21 cellular contexts compared by ENCODE assay signal in genomic region chr20:7660165-7660564, GRCh38.
DNase-seq lines count a peak whose midpoint lies in the region; ATAC-seq, FAIRE-seq and TF ChIP-seq lines count a peak whose summit lies in the region.
"Had no signal": no experiment of that assay in that cellular context is flagged by ENCODE, and none has a peak within 500 bp of the region (broad histone marks: within the 10 kb centered on the region; RNA-seq: fewer than 3 reads in every experiment).

No MANE protein-coding gene starts in this region.

- H3K27ac Mint-ChIP-seq in immature natural killer cell, result no peak overlapping the region
- H3K27ac Mint-ChIP-seq: B cell; CD4-positive, alpha-beta T cell; CD8-positive, alpha-beta T cell had no signal

- H2AFZ ChIP-seq in HepG2 (ENCODE audit: low read length) (no peak overlapping the region), K562 (ENCODE audit: low read depth, low read length) (no peak overlapping the region)

- H3K27me3 ChIP-seq in HepG2 (ENCODE audit: control insufficient read depth in 1 of 2, insufficient read depth in 2 of 2, low read length in 2 of 2) (no peaks in the 10 kb centered on the region), right lobe of liver (no peaks in the 10 kb centered on the region), K562 (ENCODE audit: control insufficient read depth in 2 of 2, insufficient read depth in 2 of 2, low read length in 2 of 2) (no peaks in the 10 kb centered on the region)
- H3K27me3 ChIP-seq: BLaER1 treated with 17β-estradiol and CSF1 and Interleukin-3, amounts not matched to agents 10 nM and 100 nM had no signal

- H3K9me3 ChIP-seq in HepG2 (ENCODE audit: low read length) (no peaks in the 10 kb centered on the region), right lobe of liver (no peaks in the 10 kb centered on the region), K562 (replicated peaks; ENCODE audit: control insufficient read depth, insufficient read depth, low read depth, low read length) (no peaks in the 10 kb centered on the region)
- H3K9me3 ChIP-seq: A549; BLaER1 treated with 17β-estradiol and CSF1 and Interleukin-3, amounts not matched to agents 10 nM and 100 nM; Caco-2 had no signal

- no peak for TF ChIP-seq CTCF in HepG2 (CRISPR knock-in tag; IDR thresholded peaks at IDR 0.05)
- no peak for TF ChIP-seq CTCF in right lobe of liver (IDR thresholded peaks at IDR 0.05)
- TF ChIP-seq CTCF in K562 (IDR thresholded peaks at IDR 0.05 in 2 of 3, conservative IDR thresholded peaks at IDR 0.05 in 1 of 3; ENCODE audit: insufficient read depth in 2 of 3, low read depth in 1 of 3, low read length in 3 of 3), result no peak

- no peak overlapping the region for H3K27ac ChIP-seq in HepG2 (ENCODE audit: extremely low read length, insufficient read depth, low read length)
- no peak overlapping the region for H3K27ac ChIP-seq in right lobe of liver
- H3K27ac ChIP-seq in K562 (ENCODE audit: extremely low read depth, low read depth, low read length), result no peak overlapping the region
- H3K27ac ChIP-seq: 22Rv1; A549; BLaER1 treated with 17β-estradiol and CSF1 and Interleukin-3, amounts not matched to agents 10 nM and 100 nM; C4-2B had no signal

- H3K4me1 Mint-ChIP-seq in immature natural killer cell, result no peaks in the 10 kb centered on the region
- H3K4me1 Mint-ChIP-seq: B cell had no signal

- H3K4me1 ChIP-seq in HepG2 (ENCODE audit: insufficient read depth, low read length) (no peaks in the 10 kb centered on the region), right lobe of liver (no peaks in the 10 kb centered on the region), K562 (replicated peaks in 1 of 2; ENCODE audit: control insufficient read depth in 2 of 2, insufficient read depth in 2 of 2, low read length in 2 of 2) (no peaks in the 10 kb centered on the region)
- H3K4me1 ChIP-seq: A549; BLaER1 treated with 17β-estradiol and CSF1 and Interleukin-3, amounts not matched to agents 10 nM and 100 nM; Caco-2 had no signal

- no peak for DNase-seq in HepG2 (ENCODE audit: low spot score)
- no peak for DNase-seq in right lobe of liver
- no peak for DNase-seq in K562 (ENCODE audit: extremely low read depth in 1 of 4, low spot score in 3 of 4)
- no peak for DNase-seq in GOT3 (lab: John Stamatoyannopoulos, UW)
- no peak for DNase-seq in immature natural killer cell
- DNase-seq: AML-193; Caco-2; Calu3; CD4-positive, alpha-beta T cell; CD8-positive, alpha-beta T cell; DMS79 treated with DMSO at 0.1 percent for 48 hours; GF-D8 had no signal

- H3K9me3 Mint-ChIP-seq in immature natural killer cell, result peaks cover 0 to 15% (median 3%) of the 10 kb centered on the region in 6 donors
- H3K9me3 Mint-ChIP-seq: CD8-positive, alpha-beta T cell had no signal

- no peaks in the 10 kb centered on the region for H3K36me3 Mint-ChIP-seq in immature natural killer cell
- H3K36me3 Mint-ChIP-seq: CD8-positive, alpha-beta T cell had no signal

- in situ Hi-C loops in HepG2 (cut with HindIII; ENCODE audit: extremely low pct_ligation_motif_present, low pct_unique_long_range_greater_than_20kb), result no loop called here
- in situ Hi-C loops in K562 (cut with MboI), result no loop called here

- TF ChIP-seq POLR2A in HepG2 (IDR thresholded peaks at IDR 0.05; ENCODE audit: insufficient read depth in 1 of 2, low read depth in 2 of 2, low read length in 2 of 2) (no peak), right lobe of liver (IDR thresholded peaks at IDR 0.05) (no peak), K562 (conservative IDR thresholded peaks at IDR 0.05) (no peak)

- BruUV-seq in HepG2 (replicated peaks; lab: Mats Ljungman, UMichigan), result no TSS peak
- no TSS peak for BruUV-seq in K562 (replicated peaks; lab: Mats Ljungman, UMichigan)

- CTCF ChIA-PET in HepG2 (lab: Yijun Ruan, JAX; ENCODE audit: low intra/inter-chr PET ratio, low total read pairs) (no interaction called here), K562 (lab: Yijun Ruan, JAX; ENCODE audit: low intra/inter-chr PET ratio) (interaction anchor here (0.6 kb wide), 1 partner anchor 34 kb away, joined by 5 read pairs; no protein-coding TSS in a partner anchor)

- peaks cover 0 to 2% (median 0%) of the 10 kb centered on the region in 3 donors for H3K27me3 Mint-ChIP-seq in immature natural killer cell (ENCODE audit: low read depth in 3 of 3)
- H3K27me3 Mint-ChIP-seq: B cell; CD4-positive, alpha-beta T cell had no signal

- ATAC-seq in HepG2, result no peak
- no peak for ATAC-seq in right lobe of liver
- no peak for ATAC-seq in K562
- ATAC-seq: A549; CD8-positive, alpha-beta T cell had no signal

- intact Hi-C loops in HepG2 (cut with micrococcal nuclease; ENCODE audit: unreplicated experiment), result no loop called here
- intact Hi-C loops in right lobe of liver (cut with DNase I), result no loop called here
- intact Hi-C loops in K562 (cut with micrococcal nuclease), result no loop called here

- H3K9ac ChIP-seq in HepG2 (ENCODE audit: insufficient read depth, low read depth, low read length), result no peak overlapping the region
- no peak overlapping the region for H3K9ac ChIP-seq in K562 (ENCODE audit: insufficient read depth in 1 of 2, low read depth in 2 of 2, low read length in 2 of 2)
- H3K9ac ChIP-seq: BLaER1 treated with 17β-estradiol and CSF1 and Interleukin-3, amounts not matched to agents 10 nM and 100 nM had no signal

- no peak overlapping the region for H3K4me3 ChIP-seq in HepG2 (replicated peaks in 1 of 3; ENCODE audit: insufficient read depth in 1 of 3, low read depth in 2 of 3, low read length in 3 of 3)
- H3K4me3 ChIP-seq in right lobe of liver, result no peak overlapping the region
- H3K4me3 ChIP-seq in K562, result no peak overlapping the region
- H3K4me3 ChIP-seq: A549; BLaER1 treated with 17β-estradiol and CSF1 and Interleukin-3, amounts not matched to agents 10 nM and 100 nM had no signal

- H3K36me3 ChIP-seq in HepG2 (replicated peaks in 1 of 2; ENCODE audit: control insufficient read depth in 1 of 2, insufficient read depth in 2 of 2, low read length in 2 of 2) (no peaks in the 10 kb centered on the region), right lobe of liver (no peaks in the 10 kb centered on the region), K562 (ENCODE audit: control insufficient read depth, insufficient read depth, low read length) (no peaks in the 10 kb centered on the region)
- H3K36me3 ChIP-seq: BLaER1 treated with 17β-estradiol and CSF1 and Interleukin-3, amounts not matched to agents 10 nM and 100 nM had no signal

- WGBS in HepG2 (ENCODE audit: low lambda C conversion rate), result 22% methylated on average over 3 of the region's 3 CpGs
- whole genome bisulfite sequencing in right lobe of liver (ENCODE audit: insufficient coverage, low coverage, low lambda C conversion rate, missing lambda C conversion rate), result 80% methylated on average over 3 of the region's 3 CpGs
- WGBS in K562 (ENCODE audit: insufficient coverage, low coverage, missing lambda C conversion rate), result 9% methylated on average over 3 of the region's 3 CpGs

- FAIRE-seq in HepG2 (lab: Jason Lieb, UNC) (no peak), K562 (lab: Jason Lieb, UNC) (no peak)
- FAIRE-seq: A549, D721Med, G401.6, GM12891, GM19239 had no signal

- H3K79me2 ChIP-seq in HepG2 (ENCODE audit: insufficient read depth, low read length), result no peaks in the 10 kb centered on the region
- no peaks in the 10 kb centered on the region for H3K79me2 ChIP-seq in K562 (ENCODE audit: control insufficient read depth, insufficient read depth, low read length)

- TF ChIP-seq RAD21 in HepG2 (CRISPR knock-in tag; IDR thresholded peaks at IDR 0.05), result no peak
- no peak for TF ChIP-seq RAD21 in K562 (CRISPR knock-in tag; conservative IDR thresholded peaks at IDR 0.05 in 1 of 2, IDR thresholded peaks at IDR 0.05 in 1 of 2)

- no peaks in the 10 kb centered on the region for H4K20me1 ChIP-seq in HepG2 (ENCODE audit: insufficient read depth, low read length)
- no peaks in the 10 kb centered on the region for H4K20me1 ChIP-seq in K562 (replicated peaks; ENCODE audit: control insufficient read depth, insufficient read depth, low read length)
- H4K20me1 ChIP-seq: BLaER1 treated with 17β-estradiol and CSF1 and Interleukin-3, amounts not matched to agents 10 nM and 100 nM had no signal

- POLR2A ChIA-PET in HepG2 (lab: Yijun Ruan, JAX), result no interaction called here
- POLR2A ChIA-PET in K562 (lab: Yijun Ruan, JAX), result no interaction called here

- no peak overlapping the region for H3K4me3 Mint-ChIP-seq in immature natural killer cell
- H3K4me3 Mint-ChIP-seq: B cell; CD4-positive, alpha-beta T cell; CD8-positive, alpha-beta T cell had no signal

- no peak for TF ChIP-seq EP300 in HepG2 (IDR thresholded peaks at IDR 0.05; ENCODE audit: low read depth in 2 of 2, low read length in 2 of 2)
- TF ChIP-seq EP300 in HepG2 (CRISPR knock-in tag; IDR thresholded peaks at IDR 0.05; ENCODE audit: borderline replicate concordance), result no peak
- no peak for TF ChIP-seq EP300 in K562 (IDR thresholded peaks at IDR 0.05; ENCODE audit: low read length)

- H3K9me1 ChIP-seq in K562 (ENCODE audit: control insufficient read depth, insufficient read depth, low read length), result no peaks in the 10 kb centered on the region

- H3K4me2 ChIP-seq in HepG2 (ENCODE audit: low read depth, low read length) (no peak overlapping the region), K562 (ENCODE audit: insufficient read depth, low read length) (no peak overlapping the region)
- H3K4me2 ChIP-seq: A549; BLaER1 treated with 17β-estradiol and CSF1 and Interleukin-3, amounts not matched to agents 10 nM and 100 nM had no signal

TF ChIP-seq in HepG2, 621 proteins besides CTCF, POLR2A, EP300 and RAD21 (continues in another document):
- TF ChIP-seq PBX2 (CRISPR knock-in tag; IDR thresholded peaks at IDR 0.05) (no peak), ATF7 (IDR thresholded peaks at IDR 0.05) (peak; percentile 85), ATF7 (CRISPR knock-in tag; IDR thresholded peaks at IDR 0.05) (no peak)

TF ChIP-seq in K562, 482 proteins besides CTCF, POLR2A, EP300 and RAD21:
- TF ChIP-seq ATF3 (IDR thresholded peaks at IDR 0.05) (peak; percentile 49; the same call in 1 of the 2 replicates), ATF3 (CRISPR knock-in tag; conservative IDR thresholded peaks at IDR 0.05) (no peak), ZNF121 (CRISPR knock-in tag; conservative IDR thresholded peaks at IDR 0.05) (no peak), ZNF184 (CRISPR knock-in tag; IDR thresholded peaks at IDR 0.05) (no peak), CEBPG (CRISPR knock-in tag; IDR thresholded peaks at IDR 0.05) (no peak), CEBPG (tag; conservative IDR thresholded peaks at IDR 0.05 in 1 of 2, IDR thresholded peaks at IDR 0.05 in 1 of 2) (peak in 1 of 2 experiments; percentile 78; a peak in 2 of 4 replicates)

Comparison
In these comparisons a context has a peak if more than half of its experiments do, and no peak if none do; other contexts are left out.
1. Of the 241 proteins assayed by ChIP-seq in both HepG2 and K562: peak only in HepG2: CEBPB; only in K562: none; in both: none; in neither: 236; mixed calls (peak in some experiments, not most) for 4.